In genomic region chr20:31718952-31719643, GRCh38 we compare ENCODE assay signal across 7 cellular contexts. TPM values are rescaled to one million over a fixed set of nuclear protein-coding genes. Genes with fewer than 3 reads are reported as not detected.
A peak's percentile ranks its signal among the peaks of the same experiment; 100 is the strongest.
DNase-seq lines count a peak whose midpoint lies in the region; TF ChIP-seq lines count a peak whose summit lies in the region.

No MANE protein-coding gene starts in this region.

- H3K4me3 ChIP-seq in fibroblast of the aortic adventitia (ENCODE audit: low read depth, low read length): peak overlapping the region; percentile 72
- peak overlapping the region in 5 of 7 experiments; percentile 54 to 85 (median 68) for H3K4me3 ChIP-seq in skin epidermis

- DNase-seq in HPDE6-E6E7 (ENCODE audit: extremely low spot score) (peak; percentile 83), SW480 (ENCODE audit: low spot score) (peak; percentile 68), fibroblast of the aortic adventitia (ENCODE audit: low read depth) (no peak), NK-92 (lab: John Stamatoyannopoulos, UW; ENCODE audit: unreplicated experiment) (no peak), A172 (ENCODE audit: low spot score) (no peak), NOMO-1 treated with DMSO at 0.1 percent for 48 hours (lab: John Stamatoyannopoulos, UW; ENCODE audit: unreplicated experiment) (no peak)

- peak overlapping the region in 19 of 21 experiments; percentile 5 to 100 (median 97) for H3K27ac ChIP-seq in skin epidermis

- no peak for TF ChIP-seq CTCF in fibroblast of the aortic adventitia (IDR thresholded peaks at IDR 0.05; ENCODE audit: insufficient read depth, low read length)

RNA-seq across cellular contexts. Expression of gene BCL2L1, which starts 3.6 kb away (rescaled TPM):
- total RNA-seq in fibroblast of the aortic adventitia (ENCODE audit: low replicate concordance): 59.9 and 101 TPM in 2 replicates
- 202 and 212 TPM in 2 replicates for total RNA-seq in A172 (2014; rRNA removed; shearing (Covaris generic))

RNA-seq across cellular contexts. Expression of gene TPX2, which starts 20.0 kb away (rescaled TPM):
- total RNA-seq in fibroblast of the aortic adventitia (ENCODE audit: low replicate concordance): 6.2 and 91.1 TPM in 2 replicates
- 224 and 245 TPM in 2 replicates for total RNA-seq in A172 (2014; rRNA removed; shearing (Covaris generic))

Comparison
In these comparisons a context has a peak if more than half of its experiments do, and no peak if none do; other contexts are left out.
1. DNase-seq: peak in HPDE6-E6E7 (single experiment) and SW480 (single experiment); none in fibroblast of the aortic adventitia (single experiment), NK-92 (single experiment), A172 (single experiment) and NOMO-1 treated with DMSO at 0.1 percent for 48 hours (single experiment).